ENCODE assay signal across 13 cellular contexts in the genomic region with DNA sequence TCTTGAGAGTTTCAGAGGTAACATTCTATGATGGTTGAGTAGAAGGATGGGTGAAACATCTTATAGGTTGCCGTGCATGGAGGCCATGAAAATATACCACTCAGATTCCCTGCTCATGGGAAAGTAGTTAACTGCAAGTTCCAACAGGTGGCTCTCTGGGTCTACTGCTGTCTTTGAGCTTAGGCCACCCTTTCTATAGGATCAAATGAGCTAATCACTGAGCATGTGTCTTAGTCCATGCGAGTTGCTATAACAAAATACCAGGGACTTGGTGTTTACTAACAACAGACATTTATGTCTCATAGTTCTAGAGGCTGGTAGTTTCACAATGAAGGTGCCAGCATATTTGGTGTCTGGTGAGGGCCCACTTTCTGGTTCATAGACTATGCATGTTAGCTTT.
A peak's percentile ranks its signal among the peaks of the same experiment; 100 is the strongest.
DNase-seq lines count a peak whose midpoint lies in the region; TF ChIP-seq lines count a peak whose summit lies in the region.
"Had no signal": no experiment of that assay in that cellular context is flagged by ENCODE, and none has a peak within 500 bp of the region (broad histone marks: within the 10 kb centered on the region; RNA-seq: fewer than 3 reads in every experiment).

No MANE protein-coding gene starts in this region.

- no peak overlapping the region for H4K8ac ChIP-seq in trophoblast cell (ENCODE audit: low read depth, low read length)

- H3K23ac ChIP-seq in trophoblast cell (ENCODE audit: low read length) = no peak overlapping the region

- H2BK12ac ChIP-seq in trophoblast cell (ENCODE audit: low read length) = no peak overlapping the region

- H3K18ac ChIP-seq in trophoblast cell (ENCODE audit: low read length) = no peak overlapping the region

- no peaks in the 10 kb centered on the region for H3K79me1 ChIP-seq in trophoblast cell (ENCODE audit: low read length)

- H2BK120ac ChIP-seq in trophoblast cell (ENCODE audit: insufficient read depth, low read length, poor library complexity) = no peak overlapping the region

- intact Hi-C loops in activated CD4-positive, alpha-beta T cell treated with anti-CD3 and anti-CD28 coated beads, Interleukin-2, amount 10 ng/mL, durations not matched to agents 24 days and 14 days (cut with micrococcal nuclease) = no loop called here

- no peak overlapping the region for H4K12ac ChIP-seq in trophoblast cell (ENCODE audit: low read depth, low read length)

- H3K9ac ChIP-seq in trophoblast cell (ENCODE audit: low read length) = no peak overlapping the region

- H3K9me3 Mint-ChIP-seq in activated CD4-positive, alpha-beta T cell treated with anti-CD3 and anti-CD28 coated beads, Interleukin-2, amount 10 ng/mL, durations not matched to agents 24 days and 14 days = no peaks in the 10 kb centered on the region

- DNase-seq in DMS 273 (lab: John Stamatoyannopoulos, UW; ENCODE audit: unreplicated experiment) (peak; percentile 25), DMS 273 treated with DMSO at 0.1 percent for 48 hours (lab: John Stamatoyannopoulos, UW) (no peak), NCI-H748 treated with DMSO at 0.1 percent for 48 hours (lab: John Stamatoyannopoulos, UW) (peak; percentile 7), choroid plexus epithelial cell (ENCODE audit: low read depth) (peak; percentile 71), trophoblast cell (peak; percentile 54 to 58), SK-N-DZ (ENCODE audit: low spot score) (no peak)
- no peak for DNase-seq in activated CD4-positive, alpha-beta T cell treated with anti-CD3 and anti-CD28 coated beads, Interleukin-2, amount 10 ng/mL, durations not matched to agents 24 days and 14 days
- DNase-seq in activated CD8-positive, alpha-beta memory T cell treated with anti-CD3 and anti-CD28 coated beads for 24 hours = no peak
- DNase-seq: 8988T; MG63; naive thymus-derived CD8-positive, alpha-beta T cell; testis had no signal

- no peaks in the 10 kb centered on the region for H3K36me3 ChIP-seq in trophoblast cell (ENCODE audit: control insufficient read depth in 1 of 2, insufficient read depth in 2 of 2, low read length in 2 of 2)
- H3K36me3 ChIP-seq: MG63 had no signal

- H3K4me1 ChIP-seq in trophoblast cell (ENCODE audit: control insufficient read depth in 1 of 2, insufficient read depth in 2 of 2, low read length in 2 of 2) = no peaks in the 10 kb centered on the region
- H3K4me1 ChIP-seq: testis had no signal

- H3K36me3 Mint-ChIP-seq in activated CD4-positive, alpha-beta T cell treated with anti-CD3 and anti-CD28 coated beads, Interleukin-2, amount 10 ng/mL, durations not matched to agents 24 days and 14 days (ENCODE audit: low read depth) = no peaks in the 10 kb centered on the region
- H3K36me3 Mint-ChIP-seq: naive thymus-derived CD8-positive, alpha-beta T cell had no signal

- H2BK5ac ChIP-seq in trophoblast cell (ENCODE audit: low read depth, low read length, poor library complexity) = no peak overlapping the region

- H3K4ac ChIP-seq in trophoblast cell (ENCODE audit: low read depth, low read length) = no peak overlapping the region

- H3K27me3 ChIP-seq in trophoblast cell (ENCODE audit: insufficient read depth, low read length) = no peaks in the 10 kb centered on the region
- H3K27me3 ChIP-seq: MG63, testis had no signal

- H3K27ac Mint-ChIP-seq in activated CD4-positive, alpha-beta T cell treated with anti-CD3 and anti-CD28 coated beads, Interleukin-2, amount 10 ng/mL, durations not matched to agents 24 days and 14 days = no peak overlapping the region
- H3K27ac Mint-ChIP-seq: naive thymus-derived CD8-positive, alpha-beta T cell had no signal

- no peak overlapping the region for H3K4me3 Mint-ChIP-seq in activated CD4-positive, alpha-beta T cell treated with anti-CD3 and anti-CD28 coated beads, Interleukin-2, amount 10 ng/mL, durations not matched to agents 24 days and 14 days
- H3K4me3 Mint-ChIP-seq: naive thymus-derived CD8-positive, alpha-beta T cell had no signal

- H2AFZ ChIP-seq in trophoblast cell (ENCODE audit: insufficient read depth, low read length, poor library complexity) = no peak overlapping the region

- no peak overlapping the region for H3K27ac ChIP-seq in trophoblast cell (ENCODE audit: low read depth, low read length)
- H3K27ac ChIP-seq: RWPE1, testis had no signal

- no peaks in the 10 kb centered on the region for H3K9me3 ChIP-seq in trophoblast cell (ENCODE audit: insufficient read depth, low read depth, low read length)
- H3K9me3 ChIP-seq: MG63, testis had no signal

- no peak overlapping the region for H3K4me3 ChIP-seq in choroid plexus epithelial cell (ENCODE audit: low read depth, low read length)
- no peak overlapping the region for H3K4me3 ChIP-seq in trophoblast cell (ENCODE audit: low read depth, low read length)
- H3K4me3 ChIP-seq: MG63, testis had no signal

- H3K4me1 Mint-ChIP-seq in activated CD4-positive, alpha-beta T cell treated with anti-CD3 and anti-CD28 coated beads, Interleukin-2, amount 10 ng/mL, durations not matched to agents 24 days and 14 days = no peaks in the 10 kb centered on the region
- H3K4me1 Mint-ChIP-seq: naive thymus-derived CD8-positive, alpha-beta T cell had no signal

- no peak overlapping the region for H3K4me2 ChIP-seq in trophoblast cell (ENCODE audit: low read length)

- H2AK5ac ChIP-seq in trophoblast cell (ENCODE audit: low read length) = no peak overlapping the region

- no peak overlapping the region for H3K14ac ChIP-seq in trophoblast cell (ENCODE audit: low read length)

- no peaks in the 10 kb centered on the region for H3K79me2 ChIP-seq in trophoblast cell (ENCODE audit: control insufficient read depth, insufficient read depth, low read length, poor library complexity)

- peak; percentile 72 for TF ChIP-seq CTCF in choroid plexus epithelial cell (conservative IDR thresholded peaks at IDR 0.05; ENCODE audit: low read depth, low read length)

- WGBS in trophoblast cell (ENCODE audit: extremely low coverage, insufficient coverage, insufficient read length) = no CpG with 5 or more reads among the region's 2 CpGs

- no peak overlapping the region for H4K91ac ChIP-seq in trophoblast cell (ENCODE audit: low read depth, low read length)

- no peaks in the 10 kb centered on the region for H3K27me3 Mint-ChIP-seq in activated CD4-positive, alpha-beta T cell treated with anti-CD3 and anti-CD28 coated beads, Interleukin-2, amount 10 ng/mL, durations not matched to agents 24 days and 14 days
- H3K27me3 Mint-ChIP-seq: naive thymus-derived CD8-positive, alpha-beta T cell had no signal

Comparison
In these comparisons a context has a peak if more than half of its experiments do, and no peak if none do; other contexts are left out.
1. DNase-seq: peak in DMS 273 (single experiment), NCI-H748 treated with DMSO at 0.1 percent for 48 hours (single experiment), choroid plexus epithelial cell (single experiment) and trophoblast cell (2 of 2); none in DMS 273 treated with DMSO at 0.1 percent for 48 hours (single experiment), SK-N-DZ (single experiment), activated CD4-positive, alpha-beta T cell treated with anti-CD3 and anti-CD28 coated beads, Interleukin-2, amount 10 ng/mL, durations not matched to agents 24 days and 14 days (single experiment) and activated CD8-positive, alpha-beta memory T cell treated with anti-CD3 and anti-CD28 coated beads for 24 hours (single experiment).